In genomic region chr2:240367721-240368120, GRCh38 we compare ENCODE assay signal across 15 cellular contexts.
DNase-seq lines count a peak whose midpoint lies in the region; ATAC-seq and TF ChIP-seq lines count a peak whose summit lies in the region.
"Had no signal": no experiment of that assay in that cellular context is flagged by ENCODE, and none has a peak within 500 bp of the region (broad histone marks: within the 10 kb centered on the region; RNA-seq: fewer than 3 reads in every experiment).

No MANE protein-coding gene starts in this region.

- H3K27me3 ChIP-seq in PC-9 (ENCODE audit: insufficient read depth, low read depth) (no peaks in the 10 kb centered on the region), lower lobe of right lung (ENCODE audit: low read depth) (no peaks in the 10 kb centered on the region)

- H3K4me3 ChIP-seq in PC-9, result no peak overlapping the region
- H3K4me3 ChIP-seq in lower lobe of right lung, result no peak overlapping the region
- H3K4me3 ChIP-seq: BLaER1 treated with 17β-estradiol and CSF1 and Interleukin-3, amounts not matched to agents 10 nM and 100 nM had no signal

- H2AFZ ChIP-seq in PC-9, result no peak overlapping the region

- no peaks in the 10 kb centered on the region for H3K9me3 ChIP-seq in PC-9 (ENCODE audit: insufficient read depth, low read depth)
- H3K9me3 ChIP-seq in lower lobe of right lung, result no peaks in the 10 kb centered on the region
- H3K9me3 ChIP-seq: BLaER1 treated with 17β-estradiol and CSF1 and Interleukin-3, amounts not matched to agents 10 nM and 100 nM had no signal

- no peaks in the 10 kb centered on the region for H3K79me2 ChIP-seq in PC-9 (ENCODE audit: low read depth)

- DNase-seq in Right ventricle myocardium superior (peak; percentile 26), cardiac septum (ENCODE audit: low spot score) (no peak), PC-9 (no peak), lower lobe of right lung (peak; percentile 34), NCI-H1436 (lab: John Stamatoyannopoulos, UW) (no peak), HK-2 (ENCODE audit: unreplicated experiment) (no peak)
- no peak for DNase-seq in activated effector memory CD4-positive, alpha-beta T cell treated with anti-CD3 and anti-CD28 coated beads, Interleukin-2, amount 50 U/mL, for 16 hours
- DNase-seq: ACHN; Calu3; CD4-positive, alpha-beta T cell; DMS 273 treated with DMSO at 0.1 percent for 48 hours; HCEC 1CT; HFFc6 had no signal

- H3K4me2 ChIP-seq in PC-9, result peak overlapping the region; percentile 39; the same call in 1 of the 2 replicates
- H3K4me2 ChIP-seq: BLaER1 treated with 17β-estradiol and CSF1 and Interleukin-3, amounts not matched to agents 10 nM and 100 nM had no signal

- H3K27ac ChIP-seq in PC-9 (no peak overlapping the region), lower lobe of right lung (no peak overlapping the region)
- H3K27ac ChIP-seq: BLaER1 treated with 17β-estradiol and CSF1 and Interleukin-3, amounts not matched to agents 10 nM and 100 nM had no signal

- H3F3A ChIP-seq in PC-9 (ENCODE audit: insufficient read depth, low read depth), result peaks cover 33% of the 10 kb centered on the region

- POLR2A ChIA-PET in PC-9 (lab: Charles Lee; ENCODE audit: unreplicated experiment), result no interaction called here

- H4K20me1 ChIP-seq in PC-9 (ENCODE audit: insufficient read depth), result no peaks in the 10 kb centered on the region

- intact Hi-C loops in Right ventricle myocardium superior (cut with DNase I), result loop anchor here (2.0 kb wide), 1 partner anchor 71 kb away; no protein-coding TSS in a partner anchor
- intact Hi-C loops in cardiac septum (cut with DNase I), result no loop called here
- intact Hi-C loops in PC-9 (cut with micrococcal nuclease; ENCODE audit: unreplicated experiment), result no loop called here
- intact Hi-C loops in lower lobe of right lung (cut with DNase I), result no loop called here

- peaks cover 45% of the 10 kb centered on the region for H3K4me1 ChIP-seq in PC-9 (replicated peaks; ENCODE audit: insufficient read depth)
- peaks cover 15% of the 10 kb centered on the region for H3K4me1 ChIP-seq in lower lobe of right lung

- H3K36me3 ChIP-seq in PC-9 (ENCODE audit: low read depth) (no peaks in the 10 kb centered on the region), lower lobe of right lung (no peaks in the 10 kb centered on the region)
- H3K36me3 ChIP-seq: BLaER1 treated with 17β-estradiol and CSF1 and Interleukin-3, amounts not matched to agents 10 nM and 100 nM had no signal

- ATAC-seq in Right ventricle myocardium superior (ENCODE audit: poor library complexity), result no peak
- no peak for ATAC-seq in lower lobe of right lung
- ATAC-seq: HepG2 had no signal

- TF ChIP-seq CTCF in PC-9 (conservative IDR thresholded peaks at IDR 0.05) (no peak), lower lobe of right lung (IDR thresholded peaks at IDR 0.05) (no peak)

- no peaks in the 10 kb centered on the region for H3K9me2 ChIP-seq in PC-9 (ENCODE audit: insufficient read depth)

- CTCF ChIA-PET in PC-9 (lab: Charles Lee), result no interaction called here

- BruUV-seq in PC-9 (replicated peaks; lab: Mats Ljungman, UMichigan), result no TSS peak

Comparison
In these comparisons a context has a peak if more than half of its experiments do, and no peak if none do; other contexts are left out.
1. DNase-seq: peak in Right ventricle myocardium superior (single experiment) and lower lobe of right lung (single experiment); none in cardiac septum (single experiment), PC-9 (0 of 2), NCI-H1436 (single experiment), activated effector memory CD4-positive, alpha-beta T cell treated with anti-CD3 and anti-CD28 coated beads, Interleukin-2, amount 50 U/mL, for 16 hours (single experiment) and HK-2 (single experiment).